ENCODE assay signal across 19 cellular contexts in the genomic region with DNA sequence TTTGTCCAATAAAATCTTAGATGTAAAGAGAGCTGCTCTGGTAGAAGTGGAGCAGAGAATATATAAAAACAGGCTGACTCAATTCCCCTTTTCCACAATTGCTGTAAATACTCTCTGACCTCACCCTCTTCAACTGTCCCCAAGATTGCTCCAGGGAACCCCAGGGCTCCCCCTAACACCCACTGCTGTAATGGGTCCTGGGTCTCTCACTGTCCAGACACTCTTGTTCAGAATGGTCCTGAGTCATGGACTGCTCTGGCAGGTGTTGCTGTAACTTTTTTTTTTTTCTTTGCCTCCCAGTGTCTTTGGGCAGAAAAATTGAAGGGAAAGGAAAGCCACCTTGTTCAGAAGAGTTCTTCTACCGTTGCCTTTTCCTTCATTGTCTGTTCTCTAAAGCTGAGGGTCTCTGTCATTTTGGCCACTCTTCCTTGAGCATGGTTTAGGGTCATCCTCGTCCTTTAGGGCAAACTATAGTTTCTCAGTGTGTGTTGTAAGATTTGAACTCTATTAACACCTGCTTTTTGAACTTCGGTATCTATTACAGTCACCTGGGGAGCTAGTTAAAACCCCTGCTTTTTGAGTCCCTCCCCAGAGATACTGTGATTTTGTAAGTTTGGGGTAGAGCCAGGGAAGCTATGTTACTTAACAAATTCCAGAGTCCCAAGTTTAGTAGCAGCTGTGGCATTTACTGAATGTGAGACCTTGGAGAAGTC.
DNase-seq lines count a peak whose midpoint lies in the region; ATAC-seq and TF ChIP-seq lines count a peak whose summit lies in the region.
"Had no signal": no experiment of that assay in that cellular context is flagged by ENCODE, and none has a peak within 500 bp of the region (broad histone marks: within the 10 kb centered on the region; RNA-seq: fewer than 3 reads in every experiment).

No MANE protein-coding gene starts in this region.

- no peak overlapping the region; the same call in 1 of the 2 replicates for H3K18ac ChIP-seq in IMR-90 (ENCODE audit: low read depth, low read length)

- TF ChIP-seq CTCF in IMR-90 (conservative IDR thresholded peaks at IDR 0.05; ENCODE audit: low read depth, low read length) (no peak), chondrocyte (IDR thresholded peaks at IDR 0.05) (no peak), osteoblast (IDR thresholded peaks at IDR 0.05; ENCODE audit: extremely low read depth, low read depth, low read length) (no peak), colonic mucosa (IDR thresholded peaks at IDR 0.05) (no peak)

- H3K27ac Mint-ChIP-seq in chondrocyte (ENCODE audit: unreplicated experiment): peak overlapping the region; percentile 78

- no peak for TF ChIP-seq POLR2A in IMR-90 (IDR thresholded peaks at IDR 0.05; ENCODE audit: low read depth, low read length)

- H3K27ac ChIP-seq in IMR-90 (ENCODE audit: insufficient read depth, low read length) (no peak overlapping the region), osteoblast (ENCODE audit: low read depth, low read length) (peak overlapping the region; percentile 94), colonic mucosa (no peak overlapping the region)
- H3K27ac ChIP-seq: C4-2B, KMS-11, Peyer's patch, SK-N-MC had no signal

- no TSS peak for BruUV-seq in IMR-90 (replicated peaks; lab: Mats Ljungman, UMichigan)

- H4K5ac ChIP-seq in IMR-90 (ENCODE audit: low read depth, low read length): no peak overlapping the region

- no peak overlapping the region for H2AK5ac ChIP-seq in IMR-90 (ENCODE audit: low read depth, low read length)

- no peaks in the 10 kb centered on the region for H3K9me3 ChIP-seq in IMR-90 (ENCODE audit: control insufficient read depth, insufficient read depth, low read length)
- H3K9me3 ChIP-seq in osteoblast (ENCODE audit: low read depth, low read length): no peaks in the 10 kb centered on the region
- H3K9me3 ChIP-seq in HAP-1: no peaks in the 10 kb centered on the region
- H3K9me3 ChIP-seq in colonic mucosa: no peaks in the 10 kb centered on the region
- H3K9me3 ChIP-seq: Peyer's patch had no signal

- H2BK5ac ChIP-seq in IMR-90 (ENCODE audit: low read depth, low read length, poor library complexity, severe bottlenecking): no peak overlapping the region

- peaks cover 5% of the 10 kb centered on the region for H3K9me3 Mint-ChIP-seq in chondrocyte (ENCODE audit: low read depth)

- H3K9ac ChIP-seq in IMR-90 (ENCODE audit: low read depth, low read length): no peak overlapping the region
- H3K9ac ChIP-seq in colonic mucosa (ENCODE audit: low read depth in 2 of 2, low read length in 2 of 2): no peak overlapping the region
- H3K9ac ChIP-seq: KMS-11 had no signal

- H3K4me1 ChIP-seq in IMR-90 (ENCODE audit: control insufficient read depth, insufficient read depth, low read length) (peaks cover 13% of the 10 kb centered on the region), osteoblast (ENCODE audit: insufficient read depth, low read length) (peaks cover 72% of the 10 kb centered on the region), HAP-1 (no peaks in the 10 kb centered on the region), colonic mucosa (no peaks in the 10 kb centered on the region)
- H3K4me1 ChIP-seq: Peyer's patch had no signal

- peaks cover 4% of the 10 kb centered on the region for H3K36me3 Mint-ChIP-seq in chondrocyte (ENCODE audit: low read depth)

- no peak overlapping the region for H3K56ac ChIP-seq in IMR-90 (ENCODE audit: extremely low read depth, insufficient read depth, low read length)

- intact Hi-C loops in IMR-90 (cut with micrococcal nuclease) (no loop called here), colonic mucosa (cut with DNase I) (no loop called here)

- no peak overlapping the region for H4K91ac ChIP-seq in IMR-90 (ENCODE audit: insufficient read depth, low read depth, low read length)

- H2BK15ac ChIP-seq in IMR-90 (ENCODE audit: low read depth, low read length): 0 out of 3 replicates have a peak overlapping the region, but pooled peaks have one; percentile 11

- POLR2A ChIA-PET in IMR-90 (lab: Charles Lee; ENCODE audit: unreplicated experiment): no interaction called here

- no peak for TF ChIP-seq RAD21 in IMR-90 (IDR thresholded peaks at IDR 0.05; ENCODE audit: low read length)

- H4K20me1 ChIP-seq in IMR-90 (ENCODE audit: insufficient read depth, low read length) (0 out of 2 replicates have a peak, but pooled peaks cover 5% of the 10 kb centered on the region), osteoblast (ENCODE audit: insufficient read depth, low read length) (no peaks in the 10 kb centered on the region)

- peak overlapping the region; percentile 38; the same call in 1 of the 2 replicates for H2BK20ac ChIP-seq in IMR-90 (ENCODE audit: low read depth, low read length)

- in situ Hi-C loops in IMR-90 (cut with MboI; ENCODE audit: low sequenced_read_pairs) (no loop called here), HAP-1 (cut with MboI; ENCODE audit: low sequenced_read_pairs) (loop anchor here (25.0 kb wide), 1 partner anchor 610 kb away; no protein-coding TSS in a partner anchor)

- H3K9me1 ChIP-seq in IMR-90 (ENCODE audit: insufficient read depth, low read length): peaks cover 9% of the 10 kb centered on the region

- peaks cover 87% of the 10 kb centered on the region for H3K4me1 Mint-ChIP-seq in chondrocyte (ENCODE audit: low read depth)

- no CpG with 5 or more reads among the region's 3 CpGs for WGBS in IMR-90 (ENCODE audit: extremely low coverage in 2 of 2, insufficient read length in 1 of 2), 2 experiments

- dilution Hi-C loops in IMR-90 (cut with HindIII; ENCODE audit: low sequenced_read_pairs, unreplicated experiment): no loop called here

- H3K14ac ChIP-seq in IMR-90 (replicated peaks; ENCODE audit: low read depth, low read length): no peak overlapping the region

- H4K8ac ChIP-seq in IMR-90 (ENCODE audit: low read depth in 2 of 2, low read length in 2 of 2): no peak overlapping the region

- ATAC-seq in IMR-90 (ENCODE audit: low read depth) (no peak), GM21367 (IDR thresholded peaks at IDR 0.05; ENCODE audit: unreplicated experiment) (no peak)
- ATAC-seq: Right ventricle myocardium inferior had no signal

- 0 out of 2 replicates have a peak, but pooled peaks cover 2% of the 10 kb centered on the region for H3K36me3 ChIP-seq in IMR-90 (ENCODE audit: control insufficient read depth, insufficient read depth, low read length)
- no peaks in the 10 kb centered on the region for H3K36me3 ChIP-seq in osteoblast (ENCODE audit: insufficient read depth, low read length)
- no peaks in the 10 kb centered on the region for H3K36me3 ChIP-seq in HAP-1 (replicated peaks)
- H3K36me3 ChIP-seq in colonic mucosa: no peaks in the 10 kb centered on the region
- H3K36me3 ChIP-seq: Peyer's patch had no signal

- CTCF ChIA-PET in IMR-90 (lab: Yijun Ruan, JAX): interaction anchor here (0.9 kb wide), 1 partner anchor 358 kb away, joined by 3 read pairs; no protein-coding TSS in a partner anchor

- H3K4me3 ChIP-seq in IMR-90 (ENCODE audit: insufficient read depth, low read depth, low read length) (no peak overlapping the region), osteoblast (ENCODE audit: insufficient read depth, low read length) (no peak overlapping the region), HAP-1 (no peak overlapping the region), colonic mucosa (no peak overlapping the region)
- H3K4me3 ChIP-seq: Peyer's patch, SK-N-MC had no signal

- H2AK9ac ChIP-seq in IMR-90 (replicated peaks; ENCODE audit: low read depth, low read length, poor library complexity): no peak overlapping the region

- DNase-seq in Daoy (ENCODE audit: low read depth) (peak; percentile 23), IMR-90 (no peak), chondrocyte (ENCODE audit: low spot score) (no peak), osteoblast (ENCODE audit: insufficient read length, low spot score, missing footprints) (no peak), HAP-1 (ENCODE audit: low spot score in 2 of 2) (no peak), colonic mucosa (no peak), T1000 (lab: John Stamatoyannopoulos, UW) (no peak)
- DNase-seq: MM.1S, NCI-H1105 treated with DMSO at 0.1 percent for 48 hours, NCI-H1694 treated with DMSO at 0.1 percent for 48 hours, NCI-H2107, NCI-H2227 treated with DMSO at 0.1 percent for 48 hours, NCI-H524, Peyer's patch had no signal

- H2AFZ ChIP-seq in IMR-90 (replicated peaks; ENCODE audit: low read length, poor library complexity) (no peak overlapping the region), osteoblast (ENCODE audit: low read length) (no peak overlapping the region)

- H3K4me3 Mint-ChIP-seq in chondrocyte (ENCODE audit: unreplicated experiment): no peak overlapping the region

- H2BK120ac ChIP-seq in IMR-90 (ENCODE audit: low read depth, low read length): peak overlapping the region; percentile 22; the same call in 1 of the 2 replicates

- H3K27me3 ChIP-seq in IMR-90 (ENCODE audit: control insufficient read depth, insufficient read depth, low read length) (no peaks in the 10 kb centered on the region), osteoblast (ENCODE audit: insufficient read depth, low read length) (no peaks in the 10 kb centered on the region), HAP-1 (ENCODE audit: low read depth) (peaks cover 7% of the 10 kb centered on the region; the same call in 1 of the 2 replicates), colonic mucosa (no peaks in the 10 kb centered on the region)
- H3K27me3 ChIP-seq: Peyer's patch had no signal

- peak overlapping the region; percentile 39; the same call in 1 of the 2 replicates for H3K4ac ChIP-seq in IMR-90 (ENCODE audit: low read depth, low read length)

- H3K4me2 ChIP-seq in IMR-90 (ENCODE audit: low read depth, low read length): no peak overlapping the region
- H3K4me2 ChIP-seq in osteoblast (ENCODE audit: insufficient read depth, low read length): no peak overlapping the region
- H3K4me2 ChIP-seq: KMS-11 had no signal

- peaks cover 38% of the 10 kb centered on the region for H3K79me2 ChIP-seq in osteoblast (ENCODE audit: insufficient read depth, low read length)

- no peak overlapping the region for H3K23ac ChIP-seq in IMR-90 (ENCODE audit: low read depth, low read length)

- H3K27me3 Mint-ChIP-seq in chondrocyte (ENCODE audit: low read depth): no peaks in the 10 kb centered on the region

- peaks cover 26 to 29% of the 10 kb centered on the region in 2 experiments; a peak in 3 of 4 replicates for H3K79me1 ChIP-seq in IMR-90 (ENCODE audit: low read depth in 1 of 2, low read length in 2 of 2)

TF ChIP-seq in IMR-90, 13 proteins besides CTCF, POLR2A, EP300 and RAD21 (continues in another document):
- no peak for TF ChIP-seq SMC3 (IDR thresholded peaks at IDR 0.05; ENCODE audit: low read depth, low read length)
- no peak for TF ChIP-seq NFE2L2 (IDR thresholded peaks at IDR 0.05; ENCODE audit: low read depth, low read length)
- TF ChIP-seq MAFK (IDR thresholded peaks at IDR 0.05; ENCODE audit: low read depth, low read length): no peak
- TF ChIP-seq RCOR1 (IDR thresholded peaks at IDR 0.05; ENCODE audit: insufficient replicate concordance, low read length): no peak
- TF ChIP-seq USF2 (IDR thresholded peaks at IDR 0.05; ENCODE audit: low read depth, low read length): no peak
